31 cellular contexts compared by ENCODE assay signal in the genomic region with DNA sequence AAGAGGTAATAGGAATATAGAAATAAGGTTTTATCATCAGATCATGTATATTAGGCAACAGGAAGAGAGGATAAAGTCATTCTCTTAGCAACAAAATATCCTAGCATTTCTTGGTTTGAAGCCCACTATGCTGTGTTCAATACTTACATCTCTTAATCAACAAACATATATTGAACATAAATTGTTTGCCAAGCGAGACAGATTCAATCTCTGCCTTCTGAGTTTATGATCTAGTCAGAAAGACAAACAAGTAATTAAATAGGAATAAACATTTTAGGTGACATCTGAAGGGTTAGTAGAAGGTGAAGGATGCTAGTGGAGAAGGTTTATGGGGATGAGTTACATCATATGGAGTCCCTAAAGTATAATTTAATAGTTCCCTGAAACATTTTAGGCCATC.
"Had no signal": no experiment of that assay in that cellular context is flagged by ENCODE, and none has a peak within 500 bp of the region (broad histone marks: within the 10 kb centered on the region; RNA-seq: fewer than 3 reads in every experiment).

No MANE protein-coding gene starts in this region.

- H3K27ac Mint-ChIP-seq: activated CD4-positive, alpha-beta memory T cell treated with anti-CD3 and anti-CD28 coated beads, Interleukin-2, amount 10 ng/mL, durations not matched to agents 7 days and 5 days; activated CD4-positive, alpha-beta T cell treated with anti-CD3 and anti-CD28 coated beads, Interleukin-2, amount 10 ng/mL, durations not matched to agents 7 days and 5 days; activated naive CD4-positive, alpha-beta T cell treated with anti-CD3 and anti-CD28 coated beads, Interleukin-2, amount 10 ng/mL, durations not matched to agents 7 days and 5 days; activated naive CD4-positive, alpha-beta T cell treated with anti-CD3 and anti-CD28 coated beads, Interleukin-2, amount 50 U/mL, for 72 hours; activated naive CD8-positive, alpha-beta T cell treated with anti-CD3 and anti-CD28 coated beads, Interleukin-2, amount 10 ng/mL, durations not matched to agents 7 days and 5 days; activated T-cell treated with anti-CD3 and anti-CD28 coated beads, Interleukin-2, amount 50 U/mL, for 24 hours; activated T-cell treated with anti-CD3 and anti-CD28 coated beads, Interleukin-2, amount 50 U/mL, for 72 hours; brain; effector memory CD8-positive, alpha-beta T cell; T-helper 17 cell had no signal

- H3K4me1 ChIP-seq: ascending aorta, foreskin keratinocyte, gastrocnemius medialis had no signal

- H3K9me3 Mint-ChIP-seq: activated CD4-positive, alpha-beta memory T cell treated with anti-CD3 and anti-CD28 coated beads, Interleukin-2, amount 10 ng/mL, durations not matched to agents 7 days and 5 days; activated CD4-positive, alpha-beta T cell treated with anti-CD3 and anti-CD28 coated beads, Interleukin-2, amount 10 ng/mL, durations not matched to agents 7 days and 5 days; activated naive CD4-positive, alpha-beta T cell treated with anti-CD3 and anti-CD28 coated beads, Interleukin-2, amount 10 ng/mL, durations not matched to agents 7 days and 5 days; activated naive CD4-positive, alpha-beta T cell treated with anti-CD3 and anti-CD28 coated beads, Interleukin-2, amount 50 U/mL, for 72 hours; activated naive CD8-positive, alpha-beta T cell treated with anti-CD3 and anti-CD28 coated beads, Interleukin-2, amount 10 ng/mL, durations not matched to agents 7 days and 5 days; activated T-cell treated with anti-CD3 and anti-CD28 coated beads, Interleukin-2, amount 50 U/mL, for 24 hours; activated T-cell treated with anti-CD3 and anti-CD28 coated beads, Interleukin-2, amount 50 U/mL, for 72 hours; brain; central memory CD8-positive, alpha-beta T cell; dendritic cell treated with granulocyte-macrophage colony-stimulating factor and Interleukin-4, amounts not matched to agents 40 ng/mL and 50 ng/mL, for 4 days; effector memory CD8-positive, alpha-beta T cell; T-helper 2 cell treated with Interferon-gamma antibody and Interleukin-4, amounts not matched to agents 5 μg/mL and 100 μg/mL, for 36 hours had no signal

- ATAC-seq: activated naive CD4-positive, alpha-beta T cell treated with anti-CD3 and anti-CD28 coated beads, Interleukin-2, amount 50 U/mL, for 72 hours; activated T-cell treated with anti-CD3 and anti-CD28 coated beads, Interleukin-2, amount 50 U/mL, for 72 hours; effector memory CD8-positive, alpha-beta T cell; foreskin keratinocyte; gastrocnemius medialis; heart left ventricle; T-helper 17 cell had no signal

- H3K27me3 ChIP-seq: ascending aorta, dorsolateral prefrontal cortex, esophagus muscularis mucosa, foreskin keratinocyte, gastrocnemius medialis, heart left ventricle had no signal

- H3K4me3 Mint-ChIP-seq: activated CD4-positive, alpha-beta memory T cell treated with anti-CD3 and anti-CD28 coated beads, Interleukin-2, amount 10 ng/mL, durations not matched to agents 7 days and 5 days; activated CD4-positive, alpha-beta T cell treated with anti-CD3 and anti-CD28 coated beads, Interleukin-2, amount 10 ng/mL, durations not matched to agents 7 days and 5 days; activated naive CD4-positive, alpha-beta T cell treated with anti-CD3 and anti-CD28 coated beads, Interleukin-2, amount 10 ng/mL, durations not matched to agents 7 days and 5 days; activated naive CD8-positive, alpha-beta T cell treated with anti-CD3 and anti-CD28 coated beads, Interleukin-2, amount 10 ng/mL, durations not matched to agents 7 days and 5 days; activated T-cell treated with anti-CD3 and anti-CD28 coated beads, Interleukin-2, amount 50 U/mL, for 24 hours; activated T-cell treated with anti-CD3 and anti-CD28 coated beads, Interleukin-2, amount 50 U/mL, for 72 hours; brain; central memory CD8-positive, alpha-beta T cell; dendritic cell treated with granulocyte-macrophage colony-stimulating factor and Interleukin-4, amounts not matched to agents 40 ng/mL and 50 ng/mL, for 4 days; effector memory CD8-positive, alpha-beta T cell; T-helper 17 cell; T-helper 2 cell treated with Interferon-gamma antibody and Interleukin-4, amounts not matched to agents 5 μg/mL and 100 μg/mL, for 36 hours had no signal

- DNase-seq: activated CD4-positive, alpha-beta memory T cell treated with anti-CD3 and anti-CD28 coated beads, Interleukin-2, amount 10 ng/mL, durations not matched to agents 7 days and 5 days; activated CD4-positive, alpha-beta T cell treated with anti-CD3 and anti-CD28 coated beads for 4 hours; activated CD4-positive, alpha-beta T cell treated with anti-CD3 and anti-CD28 coated beads, Interleukin-2, amount 10 ng/mL, durations not matched to agents 7 days and 5 days; activated CD4-positive, alpha-beta T cell treated with anti-CD3 and anti-CD28 coated beads, Interleukin-2, amount 50 U/mL, for 4 hours; activated CD4-positive, CD25-positive, alpha-beta regulatory T cell; activated CD4-positive, CD25-positive, alpha-beta regulatory T cell treated with anti-CD3 and anti-CD28 coated beads, Interleukin-2, amount 50 U/mL, for 72 hours; activated CD8-positive, alpha-beta memory T cell treated with anti-CD3 and anti-CD28 coated beads, Interleukin-2, amount 50 U/mL, for 48 hours; activated gamma-delta T cell; activated naive CD4-positive, alpha-beta T cell; activated naive CD4-positive, alpha-beta T cell treated with anti-CD3 and anti-CD28 coated beads, Interleukin-2, amount 10 ng/mL, durations not matched to agents 7 days and 5 days; activated naive CD8-positive, alpha-beta T cell treated with anti-CD3 and anti-CD28 coated beads, Interleukin-2, amount 10 ng/mL, durations not matched to agents 7 days and 5 days; activated T-cell treated with anti-CD3 and anti-CD28 coated beads for 4 hours; activated T-cell treated with anti-CD3 and anti-CD28 coated beads, Interleukin-2, amount 50 U/mL, for 24 hours; activated T-cell treated with anti-CD3 and anti-CD28 coated beads, Interleukin-2, amount 50 U/mL, for 72 hours; dorsolateral prefrontal cortex; effector memory CD8-positive, alpha-beta T cell; erythroblast; foreskin keratinocyte; gastrocnemius medialis; glutamatergic neuron; heart left ventricle; T-helper 17 cell; T1000 had no signal

- H3K27ac ChIP-seq: ascending aorta, coronary artery, dorsolateral prefrontal cortex, esophagus muscularis mucosa, foreskin keratinocyte, gastrocnemius medialis, heart left ventricle had no signal

- H3K27me3 Mint-ChIP-seq: activated CD4-positive, alpha-beta memory T cell treated with anti-CD3 and anti-CD28 coated beads, Interleukin-2, amount 10 ng/mL, durations not matched to agents 7 days and 5 days; activated CD4-positive, alpha-beta T cell treated with anti-CD3 and anti-CD28 coated beads, Interleukin-2, amount 10 ng/mL, durations not matched to agents 7 days and 5 days; activated naive CD4-positive, alpha-beta T cell treated with anti-CD3 and anti-CD28 coated beads, Interleukin-2, amount 10 ng/mL, durations not matched to agents 7 days and 5 days; activated naive CD8-positive, alpha-beta T cell treated with anti-CD3 and anti-CD28 coated beads, Interleukin-2, amount 10 ng/mL, durations not matched to agents 7 days and 5 days; activated T-cell treated with anti-CD3 and anti-CD28 coated beads, Interleukin-2, amount 50 U/mL, for 24 hours; brain; central memory CD8-positive, alpha-beta T cell; dendritic cell treated with granulocyte-macrophage colony-stimulating factor and Interleukin-4, amounts not matched to agents 40 ng/mL and 50 ng/mL, for 4 days; effector memory CD8-positive, alpha-beta T cell; T-helper 17 cell had no signal

- H3K4me3 ChIP-seq: ascending aorta, coronary artery, dorsolateral prefrontal cortex, esophagus muscularis mucosa, gastrocnemius medialis, heart left ventricle had no signal

- H3K9me3 ChIP-seq: ascending aorta, esophagus muscularis mucosa, gastrocnemius medialis, heart left ventricle had no signal
